Comparison of ENCODE assay signal across 18 cellular contexts in genomic region chr2:113214141-113214540, GRCh38.
"Had no signal": no experiment of that assay in that cellular context is flagged by ENCODE, and none has a peak within 500 bp of the region (broad histone marks: within the 10 kb centered on the region; RNA-seq: fewer than 3 reads in every experiment).

No MANE protein-coding gene starts in this region.

- H3K4me2 ChIP-seq: neural progenitor cell had no signal

- FAIRE-seq: astrocyte, bronchial epithelial cell, frontal cortex, pancreas had no signal

- H3K4me3 ChIP-seq: lower lobe of right lung, neural progenitor cell, pancreas had no signal

- ATAC-seq: activated naive CD8-positive, alpha-beta T cell treated with anti-CD3 and anti-CD28 coated beads, Interleukin-2, amount 50 U/mL, for 24 hours; activated T-cell treated with anti-CD3 and anti-CD28 coated beads, Interleukin-2, amount 50 U/mL, for 72 hours; left colon; lower lobe of right lung; pancreas; SK-N-SH treated with all-trans-retinoic acid at 6 μM for 48 hours; stimulated activated memory B cell treated with anti-CD40 and anti-IgM and Interleukin-4, amounts not matched to agents 10 μg/mL and 1 μg/mL and 100 μg/mL, for 72 hours had no signal

- H3K9me3 ChIP-seq: lower lobe of right lung, pancreas had no signal

- H3K9me3 Mint-ChIP-seq: activated CD4-positive, alpha-beta memory T cell treated with anti-CD3 and anti-CD28 coated beads for 36 hours; activated naive CD8-positive, alpha-beta T cell treated with anti-CD3 and anti-CD28 coated beads, Interleukin-2, amount 50 U/mL, for 24 hours; activated T-cell treated with anti-CD3 and anti-CD28 coated beads, Interleukin-2, amount 50 U/mL, for 72 hours; mesothelial cell of epicardium; stimulated activated memory B cell treated with anti-CD40 and anti-IgM and Interleukin-4, amounts not matched to agents 10 μg/mL and 1 μg/mL and 100 μg/mL, for 72 hours had no signal

- DNase-seq: activated CD4-positive, alpha-beta memory T cell treated with anti-CD3 and anti-CD28 coated beads for 36 hours; activated CD4-positive, alpha-beta T cell treated with anti-CD3 and anti-CD28 coated beads for 1 hour; activated CD8-positive, alpha-beta memory T cell treated with anti-CD3 and anti-CD28 coated beads, Interleukin-2, amount 50 U/mL, for 48 hours; activated naive CD8-positive, alpha-beta T cell treated with anti-CD3 and anti-CD28 coated beads, Interleukin-2, amount 50 U/mL, for 24 hours; activated T-cell treated with anti-CD3 and anti-CD28 coated beads, Interleukin-2, amount 50 U/mL, for 72 hours; left colon; lower lobe of right lung; stimulated activated CD4-positive, alpha-beta T cell treated with anti-CD3 and anti-CD28 coated beads, Interleukin-2, amount 100 ng/mL, for 24 hours; T-helper 1 cell had no signal

- H3K27me3 Mint-ChIP-seq: activated CD4-positive, alpha-beta memory T cell treated with anti-CD3 and anti-CD28 coated beads for 36 hours; activated naive CD8-positive, alpha-beta T cell treated with anti-CD3 and anti-CD28 coated beads, Interleukin-2, amount 50 U/mL, for 24 hours had no signal

- H3K27ac ChIP-seq: lower lobe of right lung, neural progenitor cell, pancreas, VCaP had no signal

- H3K27ac Mint-ChIP-seq: activated CD4-positive, alpha-beta memory T cell treated with anti-CD3 and anti-CD28 coated beads for 36 hours; activated naive CD8-positive, alpha-beta T cell treated with anti-CD3 and anti-CD28 coated beads, Interleukin-2, amount 50 U/mL, for 24 hours; activated T-cell treated with anti-CD3 and anti-CD28 coated beads, Interleukin-2, amount 50 U/mL, for 72 hours; mesothelial cell of epicardium; stimulated activated memory B cell treated with anti-CD40 and anti-IgM and Interleukin-4, amounts not matched to agents 10 μg/mL and 1 μg/mL and 100 μg/mL, for 72 hours had no signal

- H2AFZ ChIP-seq: neural progenitor cell had no signal

- H3K27me3 ChIP-seq: neural progenitor cell, pancreas had no signal

- H3K36me3 Mint-ChIP-seq: activated CD4-positive, alpha-beta memory T cell treated with anti-CD3 and anti-CD28 coated beads for 36 hours; mesothelial cell of epicardium; stimulated activated memory B cell treated with anti-CD40 and anti-IgM and Interleukin-4, amounts not matched to agents 10 μg/mL and 1 μg/mL and 100 μg/mL, for 72 hours had no signal

- H3K36me3 ChIP-seq: lower lobe of right lung, neural progenitor cell, pancreas had no signal

- H3K9ac ChIP-seq: neural progenitor cell had no signal

- H3K4me3 Mint-ChIP-seq: activated CD4-positive, alpha-beta memory T cell treated with anti-CD3 and anti-CD28 coated beads for 36 hours; activated naive CD8-positive, alpha-beta T cell treated with anti-CD3 and anti-CD28 coated beads, Interleukin-2, amount 50 U/mL, for 24 hours; activated T-cell treated with anti-CD3 and anti-CD28 coated beads, Interleukin-2, amount 50 U/mL, for 72 hours; mesothelial cell of epicardium; stimulated activated memory B cell treated with anti-CD40 and anti-IgM and Interleukin-4, amounts not matched to agents 10 μg/mL and 1 μg/mL and 100 μg/mL, for 72 hours had no signal
